In the genomic region with DNA sequence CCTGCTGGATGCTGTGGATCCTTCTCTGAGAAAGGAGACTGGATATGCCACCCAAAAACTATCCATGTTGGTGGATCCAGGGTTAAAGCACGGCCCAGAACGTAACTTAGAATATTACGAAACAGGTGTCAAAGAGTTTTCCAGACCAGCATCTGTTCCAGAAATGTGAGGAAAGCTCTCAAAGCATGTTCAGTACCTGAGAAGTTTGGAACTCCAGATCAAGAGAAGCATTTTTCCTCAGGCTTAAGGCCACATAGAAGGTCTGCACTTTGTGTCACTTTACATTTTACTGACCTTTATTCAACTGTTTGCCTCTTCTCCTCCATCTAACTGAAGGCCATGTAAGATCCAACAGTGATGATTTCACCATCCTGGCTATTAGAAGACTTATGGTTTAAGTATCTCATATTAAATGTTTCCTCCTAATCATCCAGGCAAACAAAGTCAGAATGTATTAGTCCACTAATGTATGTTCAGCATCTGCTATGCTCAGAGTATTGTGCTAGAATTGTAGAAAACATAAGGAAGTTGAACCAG, we compare ENCODE assay signal across 7 cellular contexts.
"Had no signal": no experiment of that assay in that cellular context is flagged by ENCODE, and none has a peak within 500 bp of the region (broad histone marks: within the 10 kb centered on the region; RNA-seq: fewer than 3 reads in every experiment).

No MANE protein-coding gene starts in this region.

- FAIRE-seq: H54, HTR-8/SVneo had no signal

- H3K4me3 ChIP-seq: GM23248 had no signal

- H2AFZ ChIP-seq: GM23248 had no signal

- DNase-seq: GM23248, GOT3, H9, HCEC 1CT, KBM-7 had no signal

- H3K9ac ChIP-seq: GM23248 had no signal

- H3K27ac ChIP-seq: GM23248 had no signal
